ENCODE assay signal across 35 cellular contexts in genomic region chr3:97928986-97929385, GRCh38.
"Had no signal": no experiment of that assay in that cellular context is flagged by ENCODE, and none has a peak within 500 bp of the region (broad histone marks: within the 10 kb centered on the region; RNA-seq: fewer than 3 reads in every experiment).

No MANE protein-coding gene starts in this region.

- H3K27ac ChIP-seq: brain microvascular endothelial cell, epithelial cell of prostate, esophagus squamous epithelium, foreskin keratinocyte, gastrocnemius medialis had no signal

- H3K4me3 Mint-ChIP-seq: activated CD4-positive, alpha-beta memory T cell treated with anti-CD3 and anti-CD28 coated beads, Interleukin-2, amount 10 ng/mL, durations not matched to agents 7 days and 5 days; activated CD4-positive, alpha-beta T cell treated with anti-CD3 and anti-CD28 coated beads for 36 hours; activated CD4-positive, alpha-beta T cell treated with anti-CD3 and anti-CD28 coated beads, Interleukin-2, amount 10 ng/mL, durations not matched to agents 7 days and 5 days; activated naive CD4-positive, alpha-beta T cell treated with anti-CD3 and anti-CD28 coated beads, Interleukin-2, amount 10 ng/mL, durations not matched to agents 7 days and 5 days; activated naive CD8-positive, alpha-beta T cell treated with anti-CD3 and anti-CD28 coated beads, Interleukin-2, amount 10 ng/mL, durations not matched to agents 7 days and 5 days; activated T-cell treated with anti-CD3 and anti-CD28 coated beads, Interleukin-2, amount 50 U/mL, for 24 hours; activated T-cell treated with anti-CD3 and anti-CD28 coated beads, Interleukin-2, amount 50 U/mL, for 72 hours; central memory CD8-positive, alpha-beta T cell; T-helper 17 cell; T-helper 2 cell treated with Interferon-gamma antibody and Interleukin-4, amounts not matched to agents 5 μg/mL and 100 μg/mL, for 36 hours had no signal

- DNase-seq: activated CD4-positive, alpha-beta memory T cell treated with anti-CD3 and anti-CD28 coated beads, Interleukin-2, amount 10 ng/mL, durations not matched to agents 7 days and 5 days; activated CD4-positive, alpha-beta T cell treated with anti-CD3 and anti-CD28 coated beads for 36 hours; activated CD4-positive, alpha-beta T cell treated with anti-CD3 and anti-CD28 coated beads, Interleukin-2, amount 10 ng/mL, durations not matched to agents 7 days and 5 days; activated CD4-positive, alpha-beta T cell treated with anti-CD3 and anti-CD28 coated beads, Interleukin-2, amount 50 U/mL, for 4 hours; activated CD4-positive, CD25-positive, alpha-beta regulatory T cell; activated CD4-positive, CD25-positive, alpha-beta regulatory T cell treated with anti-CD3 and anti-CD28 coated beads, Interleukin-2, amount 50 U/mL, for 72 hours; activated CD8-positive, alpha-beta memory T cell treated with anti-CD3 and anti-CD28 coated beads, Interleukin-2, amount 50 U/mL, for 48 hours; activated gamma-delta T cell; activated naive CD4-positive, alpha-beta T cell; activated naive CD4-positive, alpha-beta T cell treated with anti-CD3 and anti-CD28 coated beads, Interleukin-2, amount 10 ng/mL, durations not matched to agents 7 days and 5 days; activated naive CD8-positive, alpha-beta T cell treated with anti-CD3 and anti-CD28 coated beads, Interleukin-2, amount 10 ng/mL, durations not matched to agents 7 days and 5 days; activated T-cell treated with anti-CD3 and anti-CD28 coated beads for 4 hours; activated T-cell treated with anti-CD3 and anti-CD28 coated beads, Interleukin-2, amount 50 U/mL, for 24 hours; activated T-cell treated with anti-CD3 and anti-CD28 coated beads, Interleukin-2, amount 50 U/mL, for 72 hours; amniotic stem cell; anterior cingulate cortex; brain microvascular endothelial cell; cortex of kidney; effector CD8-positive, alpha-beta T cell; esophagus squamous epithelium; foreskin keratinocyte; gastrocnemius medialis; glutamatergic neuron; T-helper 1 cell; T-helper 17 cell; T1000 had no signal

- FAIRE-seq: astrocyte, bronchial epithelial cell, colon, endometrium, endothelial cell of umbilical vein had no signal

- ATAC-seq: activated CD4-positive, alpha-beta T cell treated with anti-CD3 and anti-CD28 coated beads for 36 hours; activated naive CD4-positive, alpha-beta T cell treated with anti-CD3 and anti-CD28 coated beads, Interleukin-2, amount 50 U/mL, for 72 hours; activated T-cell treated with anti-CD3 and anti-CD28 coated beads, Interleukin-2, amount 50 U/mL, for 72 hours; foreskin keratinocyte; gastrocnemius medialis; T-helper 17 cell had no signal

- H3K4me1 ChIP-seq: foreskin keratinocyte had no signal

- H3K27me3 Mint-ChIP-seq: activated CD4-positive, alpha-beta memory T cell treated with anti-CD3 and anti-CD28 coated beads, Interleukin-2, amount 10 ng/mL, durations not matched to agents 7 days and 5 days; activated CD4-positive, alpha-beta T cell treated with anti-CD3 and anti-CD28 coated beads for 36 hours; activated CD4-positive, alpha-beta T cell treated with anti-CD3 and anti-CD28 coated beads, Interleukin-2, amount 10 ng/mL, durations not matched to agents 7 days and 5 days; activated naive CD4-positive, alpha-beta T cell treated with anti-CD3 and anti-CD28 coated beads, Interleukin-2, amount 10 ng/mL, durations not matched to agents 7 days and 5 days; activated naive CD8-positive, alpha-beta T cell treated with anti-CD3 and anti-CD28 coated beads, Interleukin-2, amount 10 ng/mL, durations not matched to agents 7 days and 5 days; activated T-cell treated with anti-CD3 and anti-CD28 coated beads, Interleukin-2, amount 50 U/mL, for 24 hours; central memory CD8-positive, alpha-beta T cell; T-helper 17 cell had no signal

- H3K27me3 ChIP-seq: brain microvascular endothelial cell, esophagus squamous epithelium, foreskin keratinocyte, gastrocnemius medialis had no signal

- H3K4me1 Mint-ChIP-seq: activated CD4-positive, alpha-beta memory T cell treated with anti-CD3 and anti-CD28 coated beads, Interleukin-2, amount 10 ng/mL, durations not matched to agents 7 days and 5 days; activated CD4-positive, alpha-beta T cell treated with anti-CD3 and anti-CD28 coated beads for 36 hours; activated CD4-positive, alpha-beta T cell treated with anti-CD3 and anti-CD28 coated beads, Interleukin-2, amount 10 ng/mL, durations not matched to agents 7 days and 5 days; activated naive CD4-positive, alpha-beta T cell treated with anti-CD3 and anti-CD28 coated beads, Interleukin-2, amount 10 ng/mL, durations not matched to agents 7 days and 5 days; activated naive CD8-positive, alpha-beta T cell treated with anti-CD3 and anti-CD28 coated beads, Interleukin-2, amount 10 ng/mL, durations not matched to agents 7 days and 5 days; central memory CD8-positive, alpha-beta T cell; T-helper 17 cell had no signal

- H3K27ac Mint-ChIP-seq: activated CD4-positive, alpha-beta memory T cell treated with anti-CD3 and anti-CD28 coated beads, Interleukin-2, amount 10 ng/mL, durations not matched to agents 7 days and 5 days; activated CD4-positive, alpha-beta T cell treated with anti-CD3 and anti-CD28 coated beads for 36 hours; activated CD4-positive, alpha-beta T cell treated with anti-CD3 and anti-CD28 coated beads, Interleukin-2, amount 10 ng/mL, durations not matched to agents 7 days and 5 days; activated naive CD4-positive, alpha-beta T cell treated with anti-CD3 and anti-CD28 coated beads, Interleukin-2, amount 10 ng/mL, durations not matched to agents 7 days and 5 days; activated naive CD4-positive, alpha-beta T cell treated with anti-CD3 and anti-CD28 coated beads, Interleukin-2, amount 50 U/mL, for 72 hours; activated naive CD8-positive, alpha-beta T cell treated with anti-CD3 and anti-CD28 coated beads, Interleukin-2, amount 10 ng/mL, durations not matched to agents 7 days and 5 days; activated T-cell treated with anti-CD3 and anti-CD28 coated beads, Interleukin-2, amount 50 U/mL, for 24 hours; activated T-cell treated with anti-CD3 and anti-CD28 coated beads, Interleukin-2, amount 50 U/mL, for 72 hours; T-helper 17 cell; T-helper 2 cell treated with Interferon-gamma antibody and Interleukin-4, amounts not matched to agents 5 μg/mL and 100 μg/mL, for 36 hours had no signal

- H3K4me3 ChIP-seq: esophagus squamous epithelium, gastrocnemius medialis had no signal

- H3K9me3 Mint-ChIP-seq: activated naive CD4-positive, alpha-beta T cell treated with anti-CD3 and anti-CD28 coated beads, Interleukin-2, amount 10 ng/mL, durations not matched to agents 7 days and 5 days; activated T-cell treated with anti-CD3 and anti-CD28 coated beads, Interleukin-2, amount 50 U/mL, for 24 hours; activated T-cell treated with anti-CD3 and anti-CD28 coated beads, Interleukin-2, amount 50 U/mL, for 72 hours; central memory CD8-positive, alpha-beta T cell; T-helper 2 cell treated with Interferon-gamma antibody and Interleukin-4, amounts not matched to agents 5 μg/mL and 100 μg/mL, for 36 hours had no signal

- H3K9me3 ChIP-seq: esophagus squamous epithelium, gastrocnemius medialis had no signal

- H3K36me3 ChIP-seq: brain microvascular endothelial cell had no signal
